Comparison of ENCODE assay signal across 2 cellular contexts in genomic region chr15:92902020-92902419, GRCh38.
TF ChIP-seq lines count a peak whose summit lies in the region.

No MANE protein-coding gene starts in this region.

TF ChIP-seq in SK-N-SH, 30 proteins besides CTCF, POLR2A, EP300 and RAD21 (continued from another document):
- TF ChIP-seq RXRA (IDR thresholded peaks at IDR 0.05; ENCODE audit: borderline replicate concordance, low read depth) (no peak), GATA2 (CRISPR knock-in tag; IDR thresholded peaks at IDR 0.05) (no peak), USF1 (IDR thresholded peaks at IDR 0.05; ENCODE audit: borderline replicate concordance, low read depth) (no peak), POLR2AphosphoS5 (IDR thresholded peaks at IDR 0.05; ENCODE audit: low read depth, low read length) (no peak), ZBTB33 (IDR thresholded peaks at IDR 0.05; ENCODE audit: borderline replicate concordance, low read depth) (no peak), PBX3 (IDR thresholded peaks at IDR 0.05) (no peak), NRF1 (IDR thresholded peaks at IDR 0.05; ENCODE audit: low read depth, low read length) (no peak)

TF ChIP-seq in SK-N-SH treated with all-trans-retinoic acid at 6 μM for 48 hours, 23 proteins besides CTCF, POLR2A, EP300 and RAD21 (continued from another document):
- no peak for TF ChIP-seq PATZ1 (CRISPR knock-in tag; IDR thresholded peaks at IDR 0.05; ENCODE audit: borderline replicate concordance)
